9 cellular contexts compared by ENCODE assay signal in genomic region chr14:90522585-90523191, GRCh38.
A peak's percentile ranks its signal among the peaks of the same experiment; 100 is the strongest.
DNase-seq lines count a peak whose midpoint lies in the region; ATAC-seq and TF ChIP-seq lines count a peak whose summit lies in the region.
"Had no signal": no experiment of that assay in that cellular context is flagged by ENCODE, and none has a peak within 500 bp of the region (broad histone marks: within the 10 kb centered on the region; RNA-seq: fewer than 3 reads in every experiment).

No MANE protein-coding gene starts in this region.

- H3K27ac Mint-ChIP-seq in neural progenitor cell: peak overlapping the region; percentile 78
- H3K27ac Mint-ChIP-seq in endothelial cell (ENCODE audit: unreplicated experiment): no peak overlapping the region
- no peak overlapping the region for H3K27ac Mint-ChIP-seq in activated CD8-positive, alpha-beta T cell treated with anti-CD3 and anti-CD28 coated beads for 36 hours
- peak overlapping the region in 1 of 8 donors; percentile 58 for H3K27ac Mint-ChIP-seq in CD8-positive, alpha-beta memory T cell

- H3K4me1 ChIP-seq in neural progenitor cell: peaks cover 14% of the 10 kb centered on the region
- no peaks in the 10 kb centered on the region for H3K4me1 ChIP-seq in CD8-positive, alpha-beta memory T cell (ENCODE audit: insufficient read depth, low read length)

- H3K27ac ChIP-seq in neural progenitor cell: no peak overlapping the region
- H3K27ac ChIP-seq in CD8-positive, alpha-beta memory T cell (ENCODE audit: low read depth, low read length): no peak overlapping the region

- H2AFZ ChIP-seq in neural progenitor cell (replicated peaks): no peak overlapping the region

- no peak for ATAC-seq in activated CD8-positive, alpha-beta T cell treated with anti-CD3 and anti-CD28 coated beads for 36 hours
- no peak for ATAC-seq in GM18868 (IDR thresholded peaks at IDR 0.05; ENCODE audit: unreplicated experiment)

- no peak for TF ChIP-seq CTCF in neural progenitor cell (IDR thresholded peaks at IDR 0.05)
- TF ChIP-seq CTCF in endothelial cell (IDR thresholded peaks at IDR 0.05; ENCODE audit: unreplicated experiment): no peak
- no peak for TF ChIP-seq CTCF in activated CD8-positive, alpha-beta T cell treated with anti-CD3 and anti-CD28 coated beads for 36 hours (IDR thresholded peaks at IDR 0.05)

- H3K36me3 ChIP-seq in neural progenitor cell: no peaks in the 10 kb centered on the region
- H3K36me3 ChIP-seq in CD8-positive, alpha-beta memory T cell (ENCODE audit: insufficient read depth, low read length): no peaks in the 10 kb centered on the region

- peaks cover 22% of the 10 kb centered on the region for H3K4me1 Mint-ChIP-seq in neural progenitor cell
- H3K4me1 Mint-ChIP-seq in endothelial cell (ENCODE audit: unreplicated experiment): no peaks in the 10 kb centered on the region
- no peaks in the 10 kb centered on the region for H3K4me1 Mint-ChIP-seq in activated CD8-positive, alpha-beta T cell treated with anti-CD3 and anti-CD28 coated beads for 36 hours (ENCODE audit: low read depth)
- H3K4me1 Mint-ChIP-seq in CD8-positive, alpha-beta memory T cell: no peaks in the 10 kb centered on the region

- no peak overlapping the region for H3K4me3 ChIP-seq in neural progenitor cell
- no peak overlapping the region for H3K4me3 ChIP-seq in CD8-positive, alpha-beta memory T cell (ENCODE audit: low read length)

- intact Hi-C loops in activated CD8-positive, alpha-beta T cell treated with anti-CD3 and anti-CD28 coated beads for 36 hours (cut with micrococcal nuclease): loop anchor here (10.0 kb wide), 1 partner anchor 172 kb away; no protein-coding TSS in a partner anchor

- H3F3A ChIP-seq in neural progenitor cell (ENCODE audit: low read depth): peaks cover 12% of the 10 kb centered on the region

- POLR2A ChIA-PET in activated CD8-positive, alpha-beta T cell treated with anti-CD3 and anti-CD28 coated beads for 36 hours (lab: Charles Lee): no interaction called here
- POLR2A ChIA-PET in CD8-positive, alpha-beta memory T cell (lab: Charles Lee): no interaction called here

- peaks cover 7% of the 10 kb centered on the region for H3K27me3 Mint-ChIP-seq in neural progenitor cell (ENCODE audit: insufficient read depth, low read depth)
- peaks cover 5% of the 10 kb centered on the region for H3K27me3 Mint-ChIP-seq in endothelial cell (ENCODE audit: unreplicated experiment)
- peaks cover 2% of the 10 kb centered on the region for H3K27me3 Mint-ChIP-seq in activated CD8-positive, alpha-beta T cell treated with anti-CD3 and anti-CD28 coated beads for 36 hours
- H3K27me3 Mint-ChIP-seq in CD8-positive, alpha-beta memory T cell: peaks cover 5 to 7% of the 10 kb centered on the region in 2 donors

- H3K4me3 Mint-ChIP-seq in neural progenitor cell (no peak overlapping the region), endothelial cell (ENCODE audit: unreplicated experiment) (no peak overlapping the region)
- H3K4me3 Mint-ChIP-seq in activated CD8-positive, alpha-beta T cell treated with anti-CD3 and anti-CD28 coated beads for 36 hours: no peak overlapping the region
- no peak overlapping the region for H3K4me3 Mint-ChIP-seq in CD8-positive, alpha-beta memory T cell

- H3K9me3 Mint-ChIP-seq in neural progenitor cell (peaks cover 8% of the 10 kb centered on the region), endothelial cell (ENCODE audit: unreplicated experiment) (peaks cover 5% of the 10 kb centered on the region)
- peaks cover 10% of the 10 kb centered on the region for H3K9me3 Mint-ChIP-seq in activated CD8-positive, alpha-beta T cell treated with anti-CD3 and anti-CD28 coated beads for 36 hours
- peaks cover 0 to 10% (median 5%) of the 10 kb centered on the region in 5 donors for H3K9me3 Mint-ChIP-seq in CD8-positive, alpha-beta memory T cell

- no peak overlapping the region for H3K9ac ChIP-seq in neural progenitor cell

- CTCF ChIA-PET in activated CD8-positive, alpha-beta T cell treated with anti-CD3 and anti-CD28 coated beads for 36 hours (lab: Charles Lee): no interaction called here
- CTCF ChIA-PET in CD8-positive, alpha-beta memory T cell (lab: Charles Lee): no interaction called here

- DNase-seq in DMS79 (lab: John Stamatoyannopoulos, UW) (peak; percentile 98), NCI-H345 (lab: John Stamatoyannopoulos, UW) (peak; percentile 95), cerebellum (ENCODE audit: low spot score) (peak; percentile 73), neural progenitor cell (ENCODE audit: low spot score) (peak; percentile 61), endothelial cell (ENCODE audit: low spot score) (no peak)
- no peak for DNase-seq in activated CD8-positive, alpha-beta T cell treated with anti-CD3 and anti-CD28 coated beads for 36 hours
- DNase-seq in CD8-positive, alpha-beta memory T cell: no peak
- DNase-seq: GDM1 had no signal

- H3K36me3 Mint-ChIP-seq in neural progenitor cell (no peaks in the 10 kb centered on the region), endothelial cell (ENCODE audit: low read depth, unreplicated experiment) (no peaks in the 10 kb centered on the region)
- no peaks in the 10 kb centered on the region for H3K36me3 Mint-ChIP-seq in activated CD8-positive, alpha-beta T cell treated with anti-CD3 and anti-CD28 coated beads for 36 hours (ENCODE audit: low read depth)
- H3K36me3 Mint-ChIP-seq in CD8-positive, alpha-beta memory T cell: no peaks in the 10 kb centered on the region

- no peaks in the 10 kb centered on the region for H3K9me3 ChIP-seq in neural progenitor cell (ENCODE audit: low read depth)
- H3K9me3 ChIP-seq in CD8-positive, alpha-beta memory T cell (ENCODE audit: low read length): no peaks in the 10 kb centered on the region

- H4K20me1 ChIP-seq in neural progenitor cell (ENCODE audit: low read depth): no peaks in the 10 kb centered on the region

- no peak overlapping the region for H3K4me2 ChIP-seq in neural progenitor cell

- no peaks in the 10 kb centered on the region for H3K27me3 ChIP-seq in neural progenitor cell
- no peaks in the 10 kb centered on the region for H3K27me3 ChIP-seq in CD8-positive, alpha-beta memory T cell (ENCODE audit: insufficient read depth, low read length, poor library complexity, severe bottlenecking)

- no peaks in the 10 kb centered on the region for H3K79me2 ChIP-seq in neural progenitor cell (ENCODE audit: low read depth)

Comparison
In these comparisons a context has a peak if more than half of its experiments do, and no peak if none do; other contexts are left out.
1. DNase-seq: peak in DMS79 (single experiment), NCI-H345 (single experiment), cerebellum (single experiment) and neural progenitor cell (single experiment); none in endothelial cell (single experiment), activated CD8-positive, alpha-beta T cell treated with anti-CD3 and anti-CD28 coated beads for 36 hours (single experiment) and CD8-positive, alpha-beta memory T cell (0 of 5).